Comparison of ENCODE assay signal across 31 cellular contexts in genomic region chrM:15251-15769, GRCh38.
"Had no signal": no experiment of that assay in that cellular context is flagged by ENCODE, and none has a peak within 500 bp of the region (broad histone marks: within the 10 kb centered on the region; RNA-seq: fewer than 3 reads in every experiment).

No MANE protein-coding gene starts in this region.

- H3K4me2 ChIP-seq: neural progenitor cell, smooth muscle cell had no signal

- H3K36me3 Mint-ChIP-seq: naive thymus-derived CD8-positive, alpha-beta T cell; natural killer cell treated with Interleukin-12 subunit alpha and Interleukin-12 subunit beta and Interleukin-15 and Interleukin-18, amount 100 ng/mL, for 72 hours; neural progenitor cell; stimulated activated memory B cell treated with anti-CD40 and anti-IgM and Interleukin-4, amounts not matched to agents 10 μg/mL and 1 μg/mL and 100 μg/mL, for 72 hours; type B pancreatic cell had no signal

- H3K36me3 ChIP-seq: neural progenitor cell, ovary, spleen, suprapubic skin, tibial artery, transverse colon, upper lobe of right lung, uterus had no signal

- H3K27ac ChIP-seq: neural progenitor cell, ovary, parathyroid adenoma, psoas muscle, skin epidermis, spleen, suprapubic skin, testis, tibial artery, transverse colon, upper lobe of right lung, uterus had no signal

- H3K9me3 Mint-ChIP-seq: naive thymus-derived CD8-positive, alpha-beta T cell; natural killer cell treated with Interleukin-12 subunit alpha and Interleukin-12 subunit beta and Interleukin-15 and Interleukin-18, amount 100 ng/mL, for 72 hours; neural progenitor cell; stimulated activated memory B cell treated with anti-CD40 and anti-IgM and Interleukin-4, amounts not matched to agents 10 μg/mL and 1 μg/mL and 100 μg/mL, for 72 hours; stimulated activated naive CD8-positive, alpha-beta T cell treated with anti-CD3 and anti-CD28 coated beads, Interleukin-15, amount 100 ng/mL, for 72 hours; type B pancreatic cell had no signal

- DNase-seq: naive thymus-derived CD8-positive, alpha-beta T cell; occipital lobe; ovary; posterior cingulate gyrus; psoas muscle; right cardiac atrium; spleen; stimulated activated CD4-positive, alpha-beta T cell treated with anti-CD3 and anti-CD28 coated beads, Interleukin-12 subunit alpha, Interleukin-12 subunit beta, amount 100 ng/mL, for 4 hours; stimulated activated CD4-positive, alpha-beta T cell treated with anti-CD3 and anti-CD28 coated beads, Interleukin-1b, Interleukin-23, amount 100 ng/mL, for 48 hours; stimulated activated CD4-positive, alpha-beta T cell treated with anti-CD3 and anti-CD28 coated beads, Interleukin-4, amount 100 ng/mL, for 1 hour; stimulated activated CD4-positive, alpha-beta T cell treated with anti-CD3 and anti-CD28 coated beads, Interleukin-4, amount 100 ng/mL, for 4 hours; stimulated activated CD8-positive, alpha-beta memory T cell treated with anti-CD3 and anti-CD28 coated beads, Interleukin-4, amount 100 ng/mL, for 48 hours; stimulated activated naive CD4-positive, alpha-beta T cell; stimulated activated naive CD8-positive, alpha-beta T cell treated with anti-CD3 and anti-CD28 coated beads, Interleukin-15, amount 100 ng/mL, for 72 hours; stimulated activated naive CD8-positive, alpha-beta T cell treated with anti-CD3 and anti-CD28 coated beads, Interleukin-15, Interleukin-2, amounts not matched to agents 100 U/mL and 50 U/mL, for 24 hours; substantia nigra; testis; tibial artery; transverse colon; upper lobe of right lung; uterus had no signal

- H3K9me3 ChIP-seq: ovary, psoas muscle, spleen, suprapubic skin, testis, tibial artery, transverse colon, upper lobe of right lung, uterus had no signal

- H3K4me3 Mint-ChIP-seq: naive thymus-derived CD8-positive, alpha-beta T cell; natural killer cell treated with Interleukin-12 subunit alpha and Interleukin-12 subunit beta and Interleukin-15 and Interleukin-18, amount 100 ng/mL, for 72 hours; neural progenitor cell; stimulated activated memory B cell treated with anti-CD40 and anti-IgM and Interleukin-4, amounts not matched to agents 10 μg/mL and 1 μg/mL and 100 μg/mL, for 72 hours; stimulated activated naive CD8-positive, alpha-beta T cell treated with anti-CD3 and anti-CD28 coated beads, Interleukin-15, amount 100 ng/mL, for 72 hours; type B pancreatic cell had no signal

- ATAC-seq: naive thymus-derived CD8-positive, alpha-beta T cell; natural killer cell treated with Interleukin-12 subunit alpha and Interleukin-12 subunit beta and Interleukin-15 and Interleukin-18, amount 100 ng/mL, for 72 hours; psoas muscle; right cardiac atrium; sciatic nerve; stimulated activated memory B cell treated with anti-CD40 and anti-IgM and Interleukin-4, amounts not matched to agents 10 μg/mL and 1 μg/mL and 100 μg/mL, for 72 hours; stimulated activated naive CD8-positive, alpha-beta T cell treated with anti-CD3 and anti-CD28 coated beads, Interleukin-15, amount 100 ng/mL, for 72 hours; stimulated activated naive CD8-positive, alpha-beta T cell treated with anti-CD3 and anti-CD28 coated beads, Interleukin-15, Interleukin-2, amounts not matched to agents 100 U/mL and 50 U/mL, for 24 hours; upper lobe of right lung had no signal

- H3K9ac ChIP-seq: neural progenitor cell, parathyroid adenoma had no signal

- H3K27me3 ChIP-seq: neural progenitor cell, ovary, spleen, suprapubic skin, testis, tibial artery, transverse colon, upper lobe of right lung, uterus had no signal

- H2AFZ ChIP-seq: neural progenitor cell, parathyroid adenoma had no signal

- H3K4me1 ChIP-seq: neural progenitor cell, parathyroid adenoma, psoas muscle, spleen, suprapubic skin, testis, tibial artery, transverse colon, upper lobe of right lung, uterus had no signal

- H3K27me3 Mint-ChIP-seq: naive thymus-derived CD8-positive, alpha-beta T cell; natural killer cell treated with Interleukin-12 subunit alpha and Interleukin-12 subunit beta and Interleukin-15 and Interleukin-18, amount 100 ng/mL, for 72 hours; progenitor cell of endocrine pancreas; stimulated activated memory B cell treated with anti-CD40 and anti-IgM and Interleukin-4, amounts not matched to agents 10 μg/mL and 1 μg/mL and 100 μg/mL, for 72 hours; stimulated activated naive CD8-positive, alpha-beta T cell treated with anti-CD3 and anti-CD28 coated beads, Interleukin-15, amount 100 ng/mL, for 72 hours; type B pancreatic cell had no signal

- H3K27ac Mint-ChIP-seq: naive thymus-derived CD8-positive, alpha-beta T cell; natural killer cell treated with Interleukin-12 subunit alpha and Interleukin-12 subunit beta and Interleukin-15 and Interleukin-18, amount 100 ng/mL, for 72 hours; neural progenitor cell; progenitor cell of endocrine pancreas; stimulated activated memory B cell treated with anti-CD40 and anti-IgM and Interleukin-4, amounts not matched to agents 10 μg/mL and 1 μg/mL and 100 μg/mL, for 72 hours; stimulated activated naive CD8-positive, alpha-beta T cell treated with anti-CD3 and anti-CD28 coated beads, Interleukin-15, amount 100 ng/mL, for 72 hours; type B pancreatic cell had no signal

- H3K4me1 Mint-ChIP-seq: naive thymus-derived CD8-positive, alpha-beta T cell; neural progenitor cell; stimulated activated memory B cell treated with anti-CD40 and anti-IgM and Interleukin-4, amounts not matched to agents 10 μg/mL and 1 μg/mL and 100 μg/mL, for 72 hours; stimulated activated naive CD8-positive, alpha-beta T cell treated with anti-CD3 and anti-CD28 coated beads, Interleukin-15, amount 100 ng/mL, for 72 hours had no signal

- H3K4me3 ChIP-seq: neural progenitor cell, ovary, psoas muscle, skin epidermis, smooth muscle cell, spleen, suprapubic skin, testis, tibial artery, transverse colon, upper lobe of right lung, uterus had no signal

- H3K79me2 ChIP-seq: parathyroid adenoma had no signal
